9 cellular contexts compared by ENCODE assay signal in the genomic region with DNA sequence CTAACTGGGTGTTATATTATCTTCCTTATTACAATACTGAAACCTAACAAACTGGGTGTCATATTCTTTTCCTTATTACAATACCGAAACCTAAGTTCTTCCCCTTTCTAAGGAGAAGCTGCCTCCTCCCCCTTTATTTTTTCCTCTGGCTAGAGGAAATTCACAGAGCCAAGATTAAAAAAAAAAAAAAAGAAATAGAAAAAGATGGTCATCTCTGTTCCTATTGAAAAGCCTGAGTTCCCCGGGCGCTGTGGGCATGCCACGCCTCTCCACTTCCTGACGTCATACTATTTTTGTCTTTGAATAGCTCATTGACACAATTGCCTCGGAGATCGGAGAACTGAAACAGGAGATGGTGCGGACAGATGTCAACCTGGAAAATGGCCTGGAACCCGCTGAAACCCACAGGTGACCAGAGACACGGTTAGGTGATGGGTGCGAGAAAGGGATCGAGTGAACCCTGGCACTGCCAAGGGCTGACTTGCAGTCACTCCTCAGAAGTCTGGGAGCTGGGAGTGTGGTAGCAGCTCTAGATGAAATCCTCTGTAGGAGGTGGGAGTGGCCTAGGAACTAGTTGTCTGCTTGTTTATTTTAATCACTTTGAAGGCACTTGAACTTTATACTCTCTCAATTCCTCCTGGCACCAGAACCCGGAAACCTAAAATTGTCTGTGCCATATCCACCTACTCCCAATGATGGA.
DNase-seq lines count a peak whose midpoint lies in the region; ATAC-seq, FAIRE-seq and TF ChIP-seq lines count a peak whose summit lies in the region.
"Had no signal": no experiment of that assay in that cellular context is flagged by ENCODE, and none has a peak within 500 bp of the region (broad histone marks: within the 10 kb centered on the region; RNA-seq: fewer than 3 reads in every experiment).

No MANE protein-coding gene starts in this region.

- intact Hi-C loops in activated B cell treated with CpG ODN at 0.5 μM for 24 hours (cut with micrococcal nuclease) (loop anchor here (1.0 to 5.0 kb wide), 4 partner anchors 32 to 228 kb away; partner anchors contain the start of genes CFAP61 and CRNKL1), left lung (cut with DNase I) (no loop called here), transverse colon (cut with DNase I; ENCODE audit: low total_unique reads) (no loop called here)

- peaks cover 48% of the 10 kb centered on the region for H3K4me1 Mint-ChIP-seq in activated B cell treated with CpG ODN at 0.5 μM for 24 hours
- peaks cover 28% of the 10 kb centered on the region for H3K4me1 Mint-ChIP-seq in activated T-cell treated with anti-CD3 and anti-CD28 coated beads, Interleukin-2, amount 50 U/mL, for 4 hours (ENCODE audit: low read depth)

- H3K27ac ChIP-seq in A549 (peak overlapping the region; percentile 31 to 64; a peak in 5 of 6 replicates), MM.1S (ENCODE audit: low read length) (no peak overlapping the region), left lung (peak overlapping the region; percentile 77), transverse colon (peak overlapping the region; percentile 78 to 86 (median 86))

- H3K36me3 Mint-ChIP-seq in activated B cell treated with CpG ODN at 0.5 μM for 24 hours (ENCODE audit: low read depth) = no peaks in the 10 kb centered on the region
- no peaks in the 10 kb centered on the region for H3K36me3 Mint-ChIP-seq in activated T-cell treated with anti-CD3 and anti-CD28 coated beads, Interleukin-2, amount 50 U/mL, for 4 hours (ENCODE audit: insufficient read depth)

- H3K27ac Mint-ChIP-seq in activated B cell treated with CpG ODN at 0.5 μM for 24 hours = peak overlapping the region; percentile 71

- 31% methylated on average over 13 of the region's 13 CpGs for WGBS in A549 (ENCODE audit: missing lambda C conversion rate)
- WGBS in transverse colon (ENCODE audit: low coverage in 1 of 2), 2 donors = 24 to 42% methylated on average over 6 to 13 of the region's 13 CpGs

- H3K9me2 ChIP-seq in MM.1S (replicated peaks; ENCODE audit: insufficient read depth, low read length) = no peaks in the 10 kb centered on the region

- CTCF ChIA-PET in A549 (lab: Yijun Ruan, JAX) (interaction anchor here (0.6 to 1.4 kb wide), 6 partner anchors 13 to 81 kb away, joined by 3 to 6 read pairs (median 4); no protein-coding TSS in a partner anchor), activated B cell treated with CpG ODN at 0.5 μM for 24 hours (lab: Charles Lee) (interaction anchor here (1.0 kb wide), 1 partner anchor 71 kb away, joined by 3 read pairs; no protein-coding TSS in a partner anchor)

- ATAC-seq in A549 (peak; percentile 59 to 82; a peak in 5 of 6 replicates), activated B cell treated with CpG ODN at 0.5 μM for 24 hours (ENCODE audit: low read depth) (peak; percentile 67), left lung (peak; percentile 81), GM19324 (IDR thresholded peaks at IDR 0.05; ENCODE audit: low FRiP score, unreplicated experiment) (no peak)
- ATAC-seq in activated T-cell treated with anti-CD3 and anti-CD28 coated beads, Interleukin-2, amount 50 U/mL, for 4 hours = no peak

- in situ Hi-C loops in transverse colon (cut with MboI; ENCODE audit: low pct_ligation_motif_present in 1 of 4, low pct_unique_long_range_greater_than_20kb in 1 of 4, low sequenced_read_pairs in 3 of 4) = no loop called here

- H3K36me3 ChIP-seq in MM.1S (replicated peaks; ENCODE audit: insufficient read depth, low read length) (no peaks in the 10 kb centered on the region), left lung (peaks cover 0 to 6% of the 10 kb centered on the region in 2 donors), transverse colon (peaks cover 0 to 3% (median 0%) of the 10 kb centered on the region in 4 donors)

- no peaks in the 10 kb centered on the region for H3K9me3 Mint-ChIP-seq in activated B cell treated with CpG ODN at 0.5 μM for 24 hours
- H3K9me3 Mint-ChIP-seq in activated T-cell treated with anti-CD3 and anti-CD28 coated beads, Interleukin-2, amount 50 U/mL, for 4 hours = no peaks in the 10 kb centered on the region

- no peak for TF ChIP-seq EP300 in A549 (IDR thresholded peaks at IDR 0.05)
- TF ChIP-seq EP300 in transverse colon (IDR thresholded peaks at IDR 0.05; ENCODE audit: low read depth) = peak; percentile 3

- H4K20me1 ChIP-seq in MM.1S (ENCODE audit: insufficient read depth, low read length) = no peaks in the 10 kb centered on the region

- TF ChIP-seq RAD21 in A549 (conservative IDR thresholded peaks at IDR 0.05 in 1 of 2, IDR thresholded peaks at IDR 0.05 in 1 of 2) = no peak

- peak overlapping the region; percentile 72 for H3K4me3 Mint-ChIP-seq in activated B cell treated with CpG ODN at 0.5 μM for 24 hours
- H3K4me3 Mint-ChIP-seq in activated T-cell treated with anti-CD3 and anti-CD28 coated beads, Interleukin-2, amount 50 U/mL, for 4 hours = no peak overlapping the region

- POLR2A ChIA-PET in A549 (lab: Yijun Ruan, JAX) = no interaction called here
- POLR2A ChIA-PET in activated B cell treated with CpG ODN at 0.5 μM for 24 hours (lab: Charles Lee) = interaction anchor here (0.5 to 2.3 kb wide), 7 partner anchors 13 to 1149 kb away, joined by 3 to 11 read pairs (median 5); no protein-coding TSS in a partner anchor

- no peaks in the 10 kb centered on the region for H3K9me3 ChIP-seq in A549
- H3K9me3 ChIP-seq in MM.1S (replicated peaks; ENCODE audit: insufficient read depth, low read length) = no peaks in the 10 kb centered on the region
- no peaks in the 10 kb centered on the region for H3K9me3 ChIP-seq in left lung
- no peaks in the 10 kb centered on the region for H3K9me3 ChIP-seq in transverse colon

- H3K4me2 ChIP-seq in A549 (peak overlapping the region; percentile 68), MM.1S (ENCODE audit: low read depth, low read length) (peak overlapping the region; percentile 54)

- no peaks in the 10 kb centered on the region for H3K27me3 Mint-ChIP-seq in activated B cell treated with CpG ODN at 0.5 μM for 24 hours
- H3K27me3 Mint-ChIP-seq in activated T-cell treated with anti-CD3 and anti-CD28 coated beads, Interleukin-2, amount 50 U/mL, for 4 hours (ENCODE audit: low read depth) = peaks cover 18% of the 10 kb centered on the region

- H3K4me1 ChIP-seq in A549 = peaks cover 24% of the 10 kb centered on the region
- peaks cover 10% of the 10 kb centered on the region for H3K4me1 ChIP-seq in MM.1S (ENCODE audit: low read length)
- peaks cover 15 to 81% of the 10 kb centered on the region in 2 donors for H3K4me1 ChIP-seq in left lung
- H3K4me1 ChIP-seq in transverse colon = peaks cover 21 to 56% (median 27%) of the 10 kb centered on the region in 4 donors

- no peaks in the 10 kb centered on the region for H3F3A ChIP-seq in MM.1S (ENCODE audit: insufficient read depth, low read length)

- FAIRE-seq in A549 (lab: Jason Lieb, UNC) (no peak), GM19239 (lab: Jason Lieb, UNC) (no peak)

- peak overlapping the region; percentile 17; the same call in 2 of the 3 replicates for H3K4me3 ChIP-seq in A549
- H3K4me3 ChIP-seq in MM.1S (ENCODE audit: low read length) = peak overlapping the region; percentile 24; the same call in 1 of the 2 replicates
- H3K4me3 ChIP-seq in left lung = peak overlapping the region in 1 of 2 donors; percentile 43
- peak overlapping the region in 3 of 4 donors; percentile 1 to 40 (median 16) for H3K4me3 ChIP-seq in transverse colon

- no peak overlapping the region for H2AFZ ChIP-seq in MM.1S (ENCODE audit: low read length)

- H3K9ac ChIP-seq in MM.1S (ENCODE audit: low read length) = no peak overlapping the region

- TF ChIP-seq CTCF in A549 (IDR thresholded peaks at IDR 0.05) (no peak), MM.1S (IDR thresholded peaks at IDR 0.05; ENCODE audit: low read length) (no peak), activated B cell treated with CpG ODN at 0.5 μM for 24 hours (IDR thresholded peaks at IDR 0.05) (no peak), left lung (IDR thresholded peaks at IDR 0.05) (no peak), transverse colon (IDR thresholded peaks at IDR 0.05) (no peak)

- H3K27me3 ChIP-seq in MM.1S (replicated peaks; ENCODE audit: insufficient read depth, low read length) = peaks cover 47% of the 10 kb centered on the region
- no peaks in the 10 kb centered on the region for H3K27me3 ChIP-seq in left lung
- no peaks in the 10 kb centered on the region for H3K27me3 ChIP-seq in transverse colon

- TF ChIP-seq POLR2A in A549 (IDR thresholded peaks at IDR 0.05; ENCODE audit: low read length) = no peak
- peak; percentile 71 for TF ChIP-seq POLR2A in transverse colon (IDR thresholded peaks at IDR 0.05)

- DNase-seq in A549 (ENCODE audit: low read depth in 1 of 2, low spot score in 1 of 2) (peak; percentile 51 to 74), MM.1S (peak; percentile 47), activated B cell treated with CpG ODN at 0.5 μM for 24 hours (peak; percentile 30), left lung (peak in 1 of 2 donors; percentile 74), transverse colon (peak; percentile 75), GM19239 (ENCODE audit: insufficient read length, low spot score) (no peak)
- no peak for DNase-seq in activated T-cell treated with anti-CD3 and anti-CD28 coated beads, Interleukin-2, amount 50 U/mL, for 4 hours
- DNase-seq: DND-41 had no signal

- H3K79me2 ChIP-seq in MM.1S (ENCODE audit: low read length) = no peaks in the 10 kb centered on the region

TF ChIP-seq in A549, 52 proteins besides CTCF, POLR2A, EP300 and RAD21:
- TF ChIP-seq KDM5A (IDR thresholded peaks at IDR 0.05) (no peak), PBX3 (IDR thresholded peaks at IDR 0.05) (no peak), RFX5 (IDR thresholded peaks at IDR 0.05) (no peak), GATA3 (IDR thresholded peaks at IDR 0.05; ENCODE audit: borderline replicate concordance) (no peak), BHLHE40 (IDR thresholded peaks at IDR 0.05; ENCODE audit: low read depth, low read length) (no peak), CHD4 (IDR thresholded peaks at IDR 0.05; ENCODE audit: borderline replicate concordance) (no peak), NPAS2 (CRISPR knock-in tag; IDR thresholded peaks at IDR 0.05; ENCODE audit: borderline replicate concordance) (no peak), CEBPB (IDR thresholded peaks at IDR 0.05) (no peak), CBX2 (IDR thresholded peaks at IDR 0.05; ENCODE audit: borderline replicate concordance, low read depth) (no peak), EHMT2 (IDR thresholded peaks at IDR 0.05; ENCODE audit: low read depth) (no peak)

Comparison
In these comparisons a context has a peak if more than half of its experiments do, and no peak if none do; other contexts are left out.
1. ATAC-seq: peak in A549 (2 of 2), activated B cell treated with CpG ODN at 0.5 μM for 24 hours (single experiment) and left lung (single experiment); none in activated T-cell treated with anti-CD3 and anti-CD28 coated beads, Interleukin-2, amount 50 U/mL, for 4 hours (0 of 2) and GM19324 (single experiment).
2. DNase-seq: peak in A549 (2 of 2), MM.1S (single experiment), activated B cell treated with CpG ODN at 0.5 μM for 24 hours (single experiment) and transverse colon (single experiment); none in activated T-cell treated with anti-CD3 and anti-CD28 coated beads, Interleukin-2, amount 50 U/mL, for 4 hours (single experiment) and GM19239 (single experiment).